Comparison of ENCODE assay signal across 24 cellular contexts in the genomic region with DNA sequence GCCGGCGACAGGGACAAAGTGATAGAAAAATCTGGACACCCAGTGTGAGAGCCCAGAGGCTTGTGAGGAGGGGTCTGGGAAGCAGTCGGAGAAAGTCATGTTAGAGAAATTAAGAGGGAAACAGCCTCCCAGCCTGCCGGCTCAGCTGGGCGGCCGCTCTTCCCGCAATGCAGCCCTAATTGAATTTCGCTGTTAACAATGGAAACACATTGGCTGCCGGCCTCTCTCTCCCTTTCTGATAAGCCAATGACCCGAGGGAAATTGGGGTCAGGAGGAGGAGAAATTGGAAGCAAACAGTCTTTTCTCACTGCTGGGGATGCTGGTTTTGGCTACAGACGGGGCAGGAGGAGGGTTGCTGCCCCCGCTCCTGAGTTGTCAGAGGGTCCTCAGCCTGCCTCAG. TPM values are rescaled to one million over a fixed set of nuclear protein-coding genes. Genes with fewer than 3 reads are reported as not detected.
DNase-seq lines count a peak whose midpoint lies in the region; ATAC-seq and TF ChIP-seq lines count a peak whose summit lies in the region.
"Had no signal": no experiment of that assay in that cellular context is flagged by ENCODE, and none has a peak within 500 bp of the region (broad histone marks: within the 10 kb centered on the region; RNA-seq: fewer than 3 reads in every experiment).

No MANE protein-coding gene starts in this region.

- H3K36me3 ChIP-seq in stomach (no peaks in the 10 kb centered on the region), body of pancreas (replicated peaks in 1 of 2; ENCODE audit: insufficient read depth in 1 of 2, low read depth in 2 of 2) (no peaks in the 10 kb centered on the region)
- H3K36me3 ChIP-seq: prostate gland, SJSA1 had no signal

- H3K9me3 ChIP-seq in stomach, result no peaks in the 10 kb centered on the region
- no peaks in the 10 kb centered on the region for H3K9me3 ChIP-seq in body of pancreas
- H3K9me3 ChIP-seq: prostate gland, SJSA1 had no signal

- WGBS in stomach, 5 donors, result 12 to 19% (median 14%) methylated on average over 12 of the region's 12 CpGs
- 6 to 15% methylated on average over 12 of the region's 12 CpGs for WGBS in body of pancreas, 2 donors

- H3K4me3 ChIP-seq in stomach (no peak overlapping the region), body of pancreas (no peak overlapping the region)
- H3K4me3 ChIP-seq: prostate gland, SJSA1 had no signal

- intact Hi-C loops in stomach (cut with DNase I; ENCODE audit: low total_unique reads), result no loop called here
- intact Hi-C loops in body of pancreas (cut with DNase I), result no loop called here

- H3K27ac ChIP-seq in angular gyrus (ENCODE audit: low read depth, low read length), result peak overlapping the region; percentile 20
- no peak overlapping the region for H3K27ac ChIP-seq in stomach
- H3K27ac ChIP-seq in body of pancreas, result no peak overlapping the region
- H3K27ac ChIP-seq: KMS-11, prostate gland, SJSA1, VCaP had no signal

- TF ChIP-seq CTCF in stomach (IDR thresholded peaks at IDR 0.05) (no peak), body of pancreas (IDR thresholded peaks at IDR 0.05) (no peak)

- DNase-seq in COR-L47 (lab: John Stamatoyannopoulos, UW) (peak; percentile 33), NCI-H146 treated with DMSO at 0.1 percent for 48 hours (lab: John Stamatoyannopoulos, UW; ENCODE audit: unreplicated experiment) (peak; percentile 29), iPS-NIHi11 (ENCODE audit: low spot score) (peak; percentile 61), stomach (no peak), body of pancreas (no peak), nucleus accumbens (lab: John Stamatoyannopoulos, UW) (no peak)
- no peak for DNase-seq in stimulated activated naive CD8-positive, alpha-beta T cell treated with anti-CD3 and anti-CD28 coated beads, Interleukin-15, Interleukin-2, amounts not matched to agents 100 U/mL and 50 U/mL, for 24 hours
- DNase-seq: ACHN; activated CD8-positive, alpha-beta memory T cell treated with anti-CD3 and anti-CD28 coated beads, Interleukin-2, amount 50 U/mL, for 48 hours; C1 segment of cervical spinal cord; NCI-H187 treated with DMSO at 0.1 percent for 48 hours; NCI-H446; T-helper 17 cell had no signal

- H3K27me3 ChIP-seq in stomach (peaks cover 0 to 83% (median 59%) of the 10 kb centered on the region in 3 donors), body of pancreas (no peaks in the 10 kb centered on the region)

- no peak for ATAC-seq in stimulated activated naive CD8-positive, alpha-beta T cell treated with anti-CD3 and anti-CD28 coated beads, Interleukin-15, Interleukin-2, amounts not matched to agents 100 U/mL and 50 U/mL, for 24 hours
- no peak for ATAC-seq in body of pancreas
- ATAC-seq: left lobe of liver, T-helper 17 cell had no signal

- no peak for TF ChIP-seq EP300 in stomach (IDR thresholded peaks at IDR 0.05)

- H3K4me1 ChIP-seq in stomach, result no peaks in the 10 kb centered on the region
- H3K4me1 ChIP-seq in body of pancreas, result no peaks in the 10 kb centered on the region
- H3K4me1 ChIP-seq: prostate gland, SJSA1 had no signal

- TF ChIP-seq POLR2A in stomach (IDR thresholded peaks at IDR 0.05), result no peak
- TF ChIP-seq POLR2A in body of pancreas (IDR thresholded peaks at IDR 0.05), result no peak

RNA-seq across cellular contexts. Expression of a gene that starts 32.2 kb away (rescaled TPM):
- total RNA-seq in stomach, result 100 to 1,000 TPM in 1 of 5 donors, 1 to 10 TPM in 2, not detected in 2; 2.6 to 145 (median 3.9) TPM
- polyA plus RNA-seq in stomach, result 1 to 10 TPM; 1.6 to 6.9 (median 4.6) TPM
- 1 to 10 TPM; 1.8 to 3.6 TPM for total RNA-seq in body of pancreas
- total RNA-seq: glomerular endothelial cell, HT-29, SJSA1 had no signal

RNA-seq across cellular contexts. Expression of a gene that starts 56.6 kb away (rescaled TPM):
- total RNA-seq in stomach (under 1 TPM in 2 of 5 donors, not detected in 3; 0.55 to 0.72 TPM), body of pancreas (under 1 TPM; 0.52 to 0.66 TPM)
- under 1 TPM in 2 of 3 donors, not detected in 1; 0.08 to 0.37 TPM for polyA plus RNA-seq in stomach
- total RNA-seq: activated T-helper 2 cell treated with anti-CD3 and anti-CD28 coated beads, Interferon-gamma antibody, Interleukin-2, Interleukin-4, amounts not matched to agents 10 μg/mL and 5 μg/mL and 100 μg/mL, durations not matched to agents 14 hours and 24 hours and 36 hours; left lobe of liver; mononuclear cell; SJSA1; T-helper 17 cell; ureter had no signal

Comparison
In these comparisons a context has a peak if more than half of its experiments do, and no peak if none do; other contexts are left out.
1. DNase-seq: peak in COR-L47 (single experiment), NCI-H146 treated with DMSO at 0.1 percent for 48 hours (single experiment) and iPS-NIHi11 (single experiment); none in stimulated activated naive CD8-positive, alpha-beta T cell treated with anti-CD3 and anti-CD28 coated beads, Interleukin-15, Interleukin-2, amounts not matched to agents 100 U/mL and 50 U/mL, for 24 hours (single experiment), stomach (single experiment), body of pancreas (0 of 4) and nucleus accumbens (0 of 56).